ENCODE assay signal across 1 cellular context in the genomic region with DNA sequence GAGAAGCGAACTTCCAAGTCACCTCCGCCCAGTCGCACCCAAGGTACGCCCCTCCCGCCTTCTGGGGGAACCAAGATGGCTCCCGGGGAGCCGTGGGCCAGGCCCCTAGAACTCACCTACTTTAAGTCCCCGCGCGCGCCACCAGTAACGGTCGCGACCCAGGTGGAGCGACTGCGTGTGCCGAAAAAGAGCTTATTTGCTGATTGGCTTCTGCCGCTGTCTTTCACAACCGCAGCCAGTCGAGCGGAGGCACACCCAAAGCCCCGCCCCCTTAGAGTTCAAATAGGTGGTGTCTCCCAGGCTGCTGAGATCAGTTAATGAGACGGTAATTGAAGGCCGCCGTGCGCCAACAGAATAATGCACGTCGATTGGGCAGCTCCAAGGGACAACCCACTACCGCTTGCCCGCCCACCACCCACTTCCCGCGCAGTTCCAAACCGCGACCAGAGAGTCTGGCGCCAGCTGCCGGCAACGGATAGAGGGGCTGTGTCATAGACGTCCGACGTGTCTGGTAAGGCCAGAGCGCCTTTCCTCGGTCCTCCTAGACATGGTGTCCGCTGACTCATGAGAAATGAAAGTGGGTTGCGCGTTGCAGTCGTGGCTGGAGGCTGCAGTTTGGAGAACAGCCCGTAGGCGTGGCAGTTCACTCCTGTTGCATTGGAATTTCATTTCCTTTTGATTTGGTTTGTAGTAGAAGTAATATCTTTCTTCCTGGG.
TF ChIP-seq lines count a peak whose summit lies in the region.

Gene MDC1, minus strand, starts transcription at position 153 of the 716 bp plus-strand sequence. CDS start 2,106 bp downstream, outside the sequence.

TF ChIP-seq in HEK293, 187 proteins besides CTCF, POLR2A, EP300 and RAD21 (continued from another document):
- TF ChIP-seq ZNF518A (tag by site-specific recombination; conservative IDR thresholded peaks at IDR 0.05; ENCODE audit: low read depth) (peak; percentile 35; the same call in 1 of the 2 replicates), TCF7L2 (IDR thresholded peaks at IDR 0.05; ENCODE audit: borderline replicate concordance, low read depth, low read length) (0 out of 2 replicates have a peak, but pooled peaks have one; percentile 16), ZNF600 (tag by site-specific recombination; IDR thresholded peaks at IDR 0.05) (peak; percentile 33; the same call in 1 of the 2 replicates), ZNF341 (tag by site-specific recombination; IDR thresholded peaks at IDR 0.05; ENCODE audit: low read depth) (peak; percentile 94), ZNF560 (tag by site-specific recombination; IDR thresholded peaks at IDR 0.05; ENCODE audit: borderline replicate concordance) (no peak), ZNF624 (tag by site-specific recombination; IDR thresholded peaks at IDR 0.05) (no peak), ZNF843 (tag by site-specific recombination; IDR thresholded peaks at IDR 0.05) (peak; percentile 63), ZNF561 (tag by site-specific recombination; IDR thresholded peaks at IDR 0.05; ENCODE audit: borderline replicate concordance) (peak; percentile 74), ZNF175 (tag by site-specific recombination; IDR thresholded peaks at IDR 0.05) (no peak), ZNF302 (tag by site-specific recombination; IDR thresholded peaks at IDR 0.05; ENCODE audit: low read depth) (no peak), ZNF266 (tag by site-specific recombination; IDR thresholded peaks at IDR 0.05; ENCODE audit: low read depth) (no peak), ZNF311 (tag by site-specific recombination; IDR thresholded peaks at IDR 0.05; ENCODE audit: borderline replicate concordance) (no peak), ZBTB17 (tag by site-specific recombination; IDR thresholded peaks at IDR 0.05) (peak; percentile 93), ZNF791 (tag by site-specific recombination; IDR thresholded peaks at IDR 0.05) (no peak), SCRT2 (tag by site-specific recombination; IDR thresholded peaks at IDR 0.05) (peak; percentile 99), ZNF701 (tag by site-specific recombination; IDR thresholded peaks at IDR 0.05) (no peak), SP2 (tag by site-specific recombination; IDR thresholded peaks at IDR 0.05) (peak; percentile 98), ZNF677 (tag by site-specific recombination; IDR thresholded peaks at IDR 0.05) (no peak), ZSCAN30 (tag by site-specific recombination; IDR thresholded peaks at IDR 0.05) (peak; percentile 86), ZNF837 (tag by site-specific recombination; IDR thresholded peaks at IDR 0.05) (no peak), EGR2 (tag by site-specific recombination; IDR thresholded peaks at IDR 0.05; ENCODE audit: low read depth) (peak; percentile 84), ZNF426 (tag by site-specific recombination; IDR thresholded peaks at IDR 0.05) (no peak), ZBTB44 (tag by site-specific recombination; IDR thresholded peaks at IDR 0.05) (peak; percentile 99), ZNF555 (tag by site-specific recombination; conservative IDR thresholded peaks at IDR 0.05) (no peak), ZSCAN16 (tag by site-specific recombination; IDR thresholded peaks at IDR 0.05) (no peak), ZNF610 (tag by site-specific recombination; IDR thresholded peaks at IDR 0.05; ENCODE audit: borderline replicate concordance) (peak; percentile 57), ZFP69B (tag by site-specific recombination; IDR thresholded peaks at IDR 0.05) (no peak; the same call in none of the 2 replicates), ZNF510 (tag by site-specific recombination; IDR thresholded peaks at IDR 0.05; ENCODE audit: insufficient replicate concordance) (no peak), ZNF184 (tag by site-specific recombination; IDR thresholded peaks at IDR 0.05) (peak; percentile 52; the same call in 1 of the 2 replicates), GLIS2 (tag by site-specific recombination; IDR thresholded peaks at IDR 0.05) (peak; percentile 94), ZNF692 (tag by site-specific recombination; IDR thresholded peaks at IDR 0.05) (peak; percentile 89), ZEB2 (tag by site-specific recombination; IDR thresholded peaks at IDR 0.05) (peak; percentile 100), ZNF350 (tag by site-specific recombination; IDR thresholded peaks at IDR 0.05) (no peak), ZNF362 (tag by site-specific recombination; IDR thresholded peaks at IDR 0.05) (no peak), ZNF521 (tag by site-specific recombination; IDR thresholded peaks at IDR 0.05) (no peak), KLF9 (tag by site-specific recombination; IDR thresholded peaks at IDR 0.05; ENCODE audit: low read depth) (peak; percentile 82), ZNF529 (tag by site-specific recombination; IDR thresholded peaks at IDR 0.05; ENCODE audit: insufficient replicate concordance) (no peak), ZNF138 (tag by site-specific recombination; IDR thresholded peaks at IDR 0.05; ENCODE audit: borderline replicate concordance) (no peak), ZNF645 (tag by site-specific recombination; IDR thresholded peaks at IDR 0.05) (no peak), ZNF473 (tag by site-specific recombination; IDR thresholded peaks at IDR 0.05) (no peak), ZNF155 (tag by site-specific recombination; IDR thresholded peaks at IDR 0.05) (no peak), ZNF16 (tag by site-specific recombination; IDR thresholded peaks at IDR 0.05; ENCODE audit: low read depth) (no peak), ZNF585B (tag by site-specific recombination; IDR thresholded peaks at IDR 0.05) (no peak), TRIM28 (IDR thresholded peaks at IDR 0.05; ENCODE audit: borderline replicate concordance, low read length) (peak; percentile 95), ZNF214 (tag by site-specific recombination; IDR thresholded peaks at IDR 0.05; ENCODE audit: borderline replicate concordance) (no peak), ZNF324 (tag by site-specific recombination; IDR thresholded peaks at IDR 0.05) (peak; percentile 90), ZNF660 (tag by site-specific recombination; IDR thresholded peaks at IDR 0.05) (peak; percentile 96), ZNF292 (tag by site-specific recombination; IDR thresholded peaks at IDR 0.05; ENCODE audit: borderline replicate concordance, low read depth) (no peak), ZNF777 (tag by site-specific recombination; IDR thresholded peaks at IDR 0.05; ENCODE audit: borderline replicate concordance) (peak; percentile 60; the same call in 1 of the 2 replicates)
- TF ChIP-seq, protein P1, sequence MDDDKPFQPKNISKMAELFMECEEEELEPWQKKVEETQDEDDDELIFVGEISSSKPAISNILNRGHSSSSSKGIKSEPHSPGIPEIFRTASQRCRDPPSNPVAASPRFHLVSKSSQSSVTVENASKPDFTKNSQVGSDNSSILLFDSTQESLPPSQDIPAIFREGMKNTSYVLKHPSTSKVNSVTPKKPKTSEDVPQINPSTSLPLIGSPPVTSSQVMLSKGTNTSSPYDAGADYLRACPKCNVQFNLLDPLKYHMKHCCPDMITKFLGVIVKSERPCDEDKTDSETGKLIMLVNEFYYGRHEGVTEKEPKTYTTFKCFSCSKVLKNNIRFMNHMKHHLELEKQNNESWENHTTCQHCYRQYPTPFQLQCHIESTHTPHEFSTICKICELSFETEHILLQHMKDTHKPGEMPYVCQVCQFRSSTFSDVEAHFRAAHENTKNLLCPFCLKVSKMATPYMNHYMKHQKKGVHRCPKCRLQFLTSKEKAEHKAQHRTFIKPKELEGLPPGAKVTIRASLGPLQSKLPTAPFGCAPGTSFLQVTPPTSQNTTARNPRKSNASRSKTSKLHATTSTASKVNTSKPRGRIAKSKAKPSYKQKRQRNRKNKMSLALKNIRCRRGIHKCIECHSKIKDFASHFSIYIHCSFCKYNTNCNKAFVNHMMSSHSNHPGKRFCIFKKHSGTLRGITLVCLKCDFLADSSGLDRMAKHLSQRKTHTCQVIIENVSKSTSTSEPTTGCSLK (tag by site-specific recombination; IDR thresholded peaks at IDR 0.05) = no peak
- TF ChIP-seq, protein P2, sequence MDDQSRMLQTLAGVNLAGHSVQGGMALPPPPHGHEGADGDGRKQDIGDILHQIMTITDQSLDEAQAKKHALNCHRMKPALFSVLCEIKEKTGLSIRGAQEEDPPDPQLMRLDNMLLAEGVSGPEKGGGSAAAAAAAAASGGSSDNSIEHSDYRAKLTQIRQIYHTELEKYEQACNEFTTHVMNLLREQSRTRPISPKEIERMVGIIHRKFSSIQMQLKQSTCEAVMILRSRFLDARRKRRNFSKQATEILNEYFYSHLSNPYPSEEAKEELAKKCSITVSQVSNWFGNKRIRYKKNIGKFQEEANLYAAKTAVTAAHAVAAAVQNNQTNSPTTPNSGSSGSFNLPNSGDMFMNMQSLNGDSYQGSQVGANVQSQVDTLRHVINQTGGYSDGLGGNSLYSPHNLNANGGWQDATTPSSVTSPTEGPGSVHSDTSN (CRISPR knock-in tag; IDR thresholded peaks at IDR 0.05) = peak; percentile 98
- TF ChIP-seq, protein P3, sequence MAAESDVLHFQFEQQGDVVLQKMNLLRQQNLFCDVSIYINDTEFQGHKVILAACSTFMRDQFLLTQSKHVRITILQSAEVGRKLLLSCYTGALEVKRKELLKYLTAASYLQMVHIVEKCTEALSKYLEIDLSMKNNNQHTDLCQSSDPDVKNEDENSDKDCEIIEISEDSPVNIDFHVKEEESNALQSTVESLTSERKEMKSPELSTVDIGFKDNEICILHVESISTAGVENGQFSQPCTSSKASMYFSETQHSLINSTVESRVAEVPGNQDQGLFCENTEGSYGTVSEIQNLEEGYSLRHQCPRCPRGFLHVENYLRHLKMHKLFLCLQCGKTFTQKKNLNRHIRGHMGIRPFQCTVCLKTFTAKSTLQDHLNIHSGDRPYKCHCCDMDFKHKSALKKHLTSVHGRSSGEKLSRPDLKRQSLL (tag by site-specific recombination; IDR thresholded peaks at IDR 0.05) = no peak
